Comparison of ENCODE assay signal across 20 cellular contexts in the genomic region with DNA sequence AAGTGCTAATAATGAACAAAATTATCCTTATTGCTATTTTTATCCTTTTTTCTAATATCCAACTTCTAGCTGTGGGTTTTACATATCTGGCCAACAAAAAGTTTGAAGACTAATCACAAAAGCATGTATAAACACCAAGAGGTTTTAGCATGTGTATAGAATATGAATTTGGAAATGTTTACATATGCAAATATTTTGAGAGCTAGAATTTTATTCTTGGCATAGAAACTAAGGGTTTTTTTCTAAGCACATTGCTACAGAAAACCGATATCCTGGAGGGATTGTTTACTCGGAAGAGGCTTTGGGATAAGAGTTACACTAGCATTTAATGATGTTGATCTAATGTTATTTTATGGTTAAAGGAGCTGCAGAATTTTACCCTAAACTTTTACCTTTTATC.
DNase-seq lines count a peak whose midpoint lies in the region; TF ChIP-seq lines count a peak whose summit lies in the region.
"Had no signal": no experiment of that assay in that cellular context is flagged by ENCODE, and none has a peak within 500 bp of the region (broad histone marks: within the 10 kb centered on the region; RNA-seq: fewer than 3 reads in every experiment).

No MANE protein-coding gene starts in this region.

- in situ Hi-C loops in brain microvascular endothelial cell (cut with HindIII; ENCODE audit: low pct_ligation_motif_present, low sequenced_read_pairs), result no loop called here

- peak; percentile 34 for DNase-seq in AG10803 (ENCODE audit: low read depth)
- peak; percentile 47 for DNase-seq in NCI-H1048 (lab: John Stamatoyannopoulos, UW)
- DNase-seq in brain pericyte (ENCODE audit: low read depth, low spot score), result peak; percentile 32
- DNase-seq in left kidney (ENCODE audit: low read depth, low spot score), result peak; percentile 11
- DNase-seq in NCI-H774 (lab: John Stamatoyannopoulos, UW), result no peak
- DNase-seq in brain microvascular endothelial cell, result no peak
- no peak for DNase-seq in T1000 (lab: John Stamatoyannopoulos, UW)
- DNase-seq: activated CD4-positive, alpha-beta memory T cell treated with anti-CD3 and anti-CD28 coated beads for 36 hours; activated naive CD4-positive, alpha-beta T cell; BE2C; Karpas-422; midbrain; stimulated activated CD4-positive, alpha-beta T cell treated with anti-CD3 and anti-CD28 coated beads, Interleukin-15, amount 100 ng/mL, for 24 hours; testis had no signal

- H3K27me3 ChIP-seq in brain microvascular endothelial cell (replicated peaks), result no peaks in the 10 kb centered on the region
- H3K27me3 ChIP-seq: BE2C, body of pancreas, gastroesophageal sphincter, SJSA1, testis had no signal

- H3K27ac ChIP-seq in brain microvascular endothelial cell, result no peak overlapping the region
- H3K27ac ChIP-seq: coronary artery, gastroesophageal sphincter, SJSA1, testis had no signal

- TF ChIP-seq CTCF in AG10803 (conservative IDR thresholded peaks at IDR 0.05; ENCODE audit: low read length) (no peak), brain microvascular endothelial cell (IDR thresholded peaks at IDR 0.05; ENCODE audit: low read depth, low read length, missing control alignments) (no peak)

- H3K36me3 ChIP-seq in brain microvascular endothelial cell (replicated peaks), result no peaks in the 10 kb centered on the region
- H3K36me3 ChIP-seq: BE2C, gastroesophageal sphincter, SJSA1 had no signal

- no peak overlapping the region for H3K4me3 ChIP-seq in AG10803 (ENCODE audit: low read length)
- no peak overlapping the region for H3K4me3 ChIP-seq in brain microvascular endothelial cell (ENCODE audit: low read depth, low read length)
- H3K4me3 ChIP-seq: body of pancreas, coronary artery, gastroesophageal sphincter, GM12878, PC-9, SJSA1, testis had no signal

Comparison
In these comparisons a context has a peak if more than half of its experiments do, and no peak if none do; other contexts are left out.
1. DNase-seq: peak in AG10803 (single experiment), NCI-H1048 (single experiment), brain pericyte (single experiment) and left kidney (single experiment); none in NCI-H774 (single experiment), brain microvascular endothelial cell (single experiment) and T1000 (single experiment).